In genomic region chr7:121313793-121314676, GRCh38 we compare ENCODE assay signal across 9 cellular contexts. TPM values are rescaled to one million over a fixed set of nuclear protein-coding genes. Genes with fewer than 3 reads are reported as not detected.
DNase-seq lines count a peak whose midpoint lies in the region; ATAC-seq and TF ChIP-seq lines count a peak whose summit lies in the region.
"Had no signal": no experiment of that assay in that cellular context is flagged by ENCODE, and none has a peak within 500 bp of the region (broad histone marks: within the 10 kb centered on the region; RNA-seq: fewer than 3 reads in every experiment).

No MANE protein-coding gene starts in this region.

- TF ChIP-seq POLR2A in spleen (IDR thresholded peaks at IDR 0.05) = no peak

- H3K4me3 Mint-ChIP-seq in activated CD8-positive, alpha-beta memory T cell treated with anti-CD3 and anti-CD28 coated beads, Interleukin-2, amount 10 ng/mL, durations not matched to agents 7 days and 5 days = no peak overlapping the region

- intact Hi-C loops in spleen (cut with DNase I; ENCODE audit: low total_unique reads) = no loop called here

- H3K4me3 ChIP-seq in Loucy (ENCODE audit: low read length, poor library complexity, severe bottlenecking) (peak overlapping the region; percentile 37), adipocyte (ENCODE audit: low read length) (peak overlapping the region; percentile 52), spleen (peak overlapping the region in 1 of 8 donors; percentile 39)
- H3K4me3 ChIP-seq: upper lobe of left lung had no signal

- no peak overlapping the region for H3K27ac Mint-ChIP-seq in activated CD8-positive, alpha-beta memory T cell treated with anti-CD3 and anti-CD28 coated beads, Interleukin-2, amount 10 ng/mL, durations not matched to agents 7 days and 5 days

- no peaks in the 10 kb centered on the region for H3K9me2 ChIP-seq in Loucy (replicated peaks; ENCODE audit: low read depth, low read length)

- H2AFZ ChIP-seq in Loucy (ENCODE audit: low read length) = peak overlapping the region; percentile 20; the same call in 1 of the 2 replicates

- CTCF ChIA-PET in activated CD8-positive, alpha-beta memory T cell treated with anti-CD3 and anti-CD28 coated beads, Interleukin-2, amount 10 ng/mL, durations not matched to agents 7 days and 5 days (lab: Charles Lee) = no interaction called here

- H3K9me3 ChIP-seq in Loucy (ENCODE audit: insufficient read depth, low read depth, low read length) (no peaks in the 10 kb centered on the region), adipocyte (ENCODE audit: control insufficient read depth, low read length) (peaks cover 3% of the 10 kb centered on the region), spleen (peaks cover 0 to 13% (median 0%) of the 10 kb centered on the region in 8 donors)
- H3K9me3 ChIP-seq: upper lobe of left lung had no signal

- no peaks in the 10 kb centered on the region for H3K9me3 Mint-ChIP-seq in activated CD8-positive, alpha-beta memory T cell treated with anti-CD3 and anti-CD28 coated beads, Interleukin-2, amount 10 ng/mL, durations not matched to agents 7 days and 5 days (ENCODE audit: low read depth)

- WGBS in spleen, 5 donors = 55 to 65% (median 58%) methylated on average over 9 of the region's 9 CpGs

- no peaks in the 10 kb centered on the region for H4K20me1 ChIP-seq in Loucy (ENCODE audit: insufficient read depth, low read length, poor library complexity, severe bottlenecking)

- H3K36me3 ChIP-seq in Loucy (ENCODE audit: insufficient read depth, low read length) (no peaks in the 10 kb centered on the region), adipocyte (ENCODE audit: control insufficient read depth, insufficient read depth, low read length, severe bottlenecking) (no peaks in the 10 kb centered on the region), spleen (no peaks in the 10 kb centered on the region)
- H3K36me3 ChIP-seq: upper lobe of left lung had no signal

- H3K4me1 Mint-ChIP-seq in activated CD8-positive, alpha-beta memory T cell treated with anti-CD3 and anti-CD28 coated beads, Interleukin-2, amount 10 ng/mL, durations not matched to agents 7 days and 5 days = no peaks in the 10 kb centered on the region

- H3K4me2 ChIP-seq in Loucy (ENCODE audit: low read depth, low read length, poor library complexity, severe bottlenecking) = peak overlapping the region; percentile 40

- H3K36me3 Mint-ChIP-seq in activated CD8-positive, alpha-beta memory T cell treated with anti-CD3 and anti-CD28 coated beads, Interleukin-2, amount 10 ng/mL, durations not matched to agents 7 days and 5 days = no peaks in the 10 kb centered on the region

- H3K27me3 Mint-ChIP-seq in activated CD8-positive, alpha-beta memory T cell treated with anti-CD3 and anti-CD28 coated beads, Interleukin-2, amount 10 ng/mL, durations not matched to agents 7 days and 5 days = peaks cover 21% of the 10 kb centered on the region

- H3F3A ChIP-seq in Loucy (ENCODE audit: low read depth) = no peaks in the 10 kb centered on the region

- peak overlapping the region in 5 of 8 donors; percentile 16 to 51 (median 40) for H3K27ac ChIP-seq in spleen
- H3K27ac ChIP-seq: upper lobe of left lung had no signal

- no peak for ATAC-seq in activated CD8-positive, alpha-beta memory T cell treated with anti-CD3 and anti-CD28 coated beads, Interleukin-2, amount 10 ng/mL, durations not matched to agents 7 days and 5 days

- H3K9ac ChIP-seq in Loucy (ENCODE audit: low read depth, low read length, poor library complexity, severe bottlenecking) (no peak overlapping the region), adipocyte (ENCODE audit: low read length) (peak overlapping the region; percentile 23)

- TF ChIP-seq CTCF in Loucy (conservative IDR thresholded peaks at IDR 0.05; ENCODE audit: low read length) = no peak
- no peak for TF ChIP-seq CTCF in spleen (IDR thresholded peaks at IDR 0.05 in 8 of 11, conservative IDR thresholded peaks at IDR 0.05 in 3 of 11)

- DNase-seq in EH (ENCODE audit: low read depth) (peak; percentile 76), H4 (ENCODE audit: low spot score) (peak; percentile 70), adipocyte (ENCODE audit: low read depth) (peak; percentile 73), spleen (no peak), SK-N-DZ (ENCODE audit: low spot score) (no peak)
- no peak for DNase-seq in activated CD8-positive, alpha-beta memory T cell treated with anti-CD3 and anti-CD28 coated beads, Interleukin-2, amount 10 ng/mL, durations not matched to agents 7 days and 5 days
- DNase-seq in activated CD4-positive, alpha-beta T cell treated with anti-CD3 and anti-CD28 coated beads, Interleukin-2, amount 50 U/mL, for 4 hours = no peak
- DNase-seq: upper lobe of left lung had no signal

- no peaks in the 10 kb centered on the region for H3K79me2 ChIP-seq in Loucy (ENCODE audit: insufficient read depth, low read length)

- no peaks in the 10 kb centered on the region for H3K27me3 ChIP-seq in Loucy (ENCODE audit: insufficient read depth, low read length, poor library complexity, severe bottlenecking)
- H3K27me3 ChIP-seq in adipocyte (replicated peaks; ENCODE audit: control insufficient read depth, insufficient read depth, low read length) = no peaks in the 10 kb centered on the region
- no peaks in the 10 kb centered on the region for H3K27me3 ChIP-seq in spleen (replicated peaks in 1 of 7)
- H3K27me3 ChIP-seq: upper lobe of left lung had no signal

- H3K4me1 ChIP-seq in Loucy (ENCODE audit: insufficient read depth, low read length, poor library complexity, severe bottlenecking) = no peaks in the 10 kb centered on the region
- peaks cover 16% of the 10 kb centered on the region for H3K4me1 ChIP-seq in adipocyte (ENCODE audit: control insufficient read depth, insufficient read depth, low read length)
- peaks cover 0 to 11% (median 0%) of the 10 kb centered on the region in 6 donors for H3K4me1 ChIP-seq in spleen

RNA-seq across cellular contexts. Expression of gene WNT16, which starts 14.8 kb away (rescaled TPM):
- total RNA-seq in H4 (2014; rRNA removed; shearing (Covaris generic)) = not detected in 2 replicates
- 1 to 10 TPM in 3 of 7 donors, under 1 TPM in 4; 0.39 to 3.2 (median 0.95) TPM for total RNA-seq in spleen
- 1 to 10 TPM in 1 of 3 donors, under 1 TPM in 2; 0.33 to 1.4 (median 0.96) TPM for polyA plus RNA-seq in spleen
- not detected for total RNA-seq in activated CD8-positive, alpha-beta memory T cell treated with anti-CD3 and anti-CD28 coated beads, Interleukin-2, amount 10 ng/mL, durations not matched to agents 7 days and 5 days
- not detected in 2 replicates for polyA plus RNA-seq in SK-N-DZ (2014; cell fraction: cytosol; rRNA removed)
- polyA plus RNA-seq in SK-N-DZ (2014; cell fraction: nucleus; rRNA removed) = 0.24 TPM in 1 of 2 replicates, not detected in the other
- total RNA-seq: upper lobe of left lung had no signal

Comparison
In these comparisons a context has a peak if more than half of its experiments do, and no peak if none do; other contexts are left out.
1. DNase-seq: peak in EH (single experiment), H4 (single experiment) and adipocyte (single experiment); none in spleen (single experiment), activated CD8-positive, alpha-beta memory T cell treated with anti-CD3 and anti-CD28 coated beads, Interleukin-2, amount 10 ng/mL, durations not matched to agents 7 days and 5 days (single experiment), SK-N-DZ (single experiment) and activated CD4-positive, alpha-beta T cell treated with anti-CD3 and anti-CD28 coated beads, Interleukin-2, amount 50 U/mL, for 4 hours (0 of 2).